ENCODE assay signal across 40 cellular contexts in the genomic region with DNA sequence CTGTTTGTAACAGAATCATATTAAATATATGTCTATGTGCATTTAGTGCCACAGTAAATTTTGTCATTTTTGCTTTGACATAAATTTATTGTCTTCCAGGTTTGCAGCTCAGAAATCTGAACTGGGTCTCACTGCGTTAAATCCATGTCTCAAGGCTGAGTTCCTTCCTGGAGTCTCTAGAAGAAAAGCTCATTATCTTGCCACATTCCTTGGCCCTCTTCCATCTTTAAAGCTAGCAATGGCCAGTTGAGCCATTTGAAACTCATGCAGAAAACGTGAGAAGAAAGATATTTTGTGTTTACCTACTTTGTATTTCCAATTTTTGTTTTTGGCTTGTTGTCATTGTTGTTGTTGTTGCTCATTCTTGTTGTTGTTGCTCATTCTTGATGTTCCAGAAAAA. TPM values are rescaled to one million over a fixed set of nuclear protein-coding genes. Genes with fewer than 3 reads are reported as not detected.
A peak's percentile ranks its signal among the peaks of the same experiment; 100 is the strongest.
DNase-seq lines count a peak whose midpoint lies in the region; ATAC-seq and TF ChIP-seq lines count a peak whose summit lies in the region.
"Had no signal": no experiment of that assay in that cellular context is flagged by ENCODE, and none has a peak within 500 bp of the region (broad histone marks: within the 10 kb centered on the region; RNA-seq: fewer than 3 reads in every experiment).

No MANE protein-coding gene starts in this region.

- H3K36me3 ChIP-seq in A673 (ENCODE audit: insufficient read depth, low read length, poor library complexity, severe bottlenecking), result no peaks in the 10 kb centered on the region
- H3K36me3 ChIP-seq: pancreas had no signal

- H3K27me3 ChIP-seq in A673 (replicated peaks; ENCODE audit: insufficient read depth, low read depth, low read length, poor library complexity), result no peaks in the 10 kb centered on the region
- H3K27me3 ChIP-seq: pancreas had no signal

- DNase-seq in A673 (ENCODE audit: low spot score), result peak; percentile 74
- DNase-seq in cardiac fibroblast (ENCODE audit: low read depth in 2 of 2), result peak; percentile 49 to 80
- peak; percentile 57 for DNase-seq in foreskin melanocyte
- no peak for DNase-seq in effector memory CD8-positive, alpha-beta T cell
- DNase-seq in natural killer cell, result no peak
- DNase-seq: activated CD4-positive, alpha-beta T cell treated with anti-CD3 and anti-CD28 coated beads for 36 hours; activated CD8-positive, alpha-beta memory T cell treated with anti-CD3 and anti-CD28 coated beads, Interleukin-2, amount 50 U/mL, for 48 hours; activated CD8-positive, alpha-beta T cell treated with anti-CD3 and anti-CD28 coated beads for 36 hours; activated naive CD4-positive, alpha-beta T cell treated with anti-CD3 and anti-CD28 coated beads, Interleukin-2, amount 50 U/mL, for 16 hours; amygdala; CD8-positive, alpha-beta T cell; cortex of kidney; HCEC 1CT; hippocampal formation; left cardiac atrium; MV-4-11; NCI-H1436; NCI-H2081 treated with DMSO at 0.1 percent for 48 hours; NCI-H446; NCI-H748 treated with DMSO at 0.1 percent for 48 hours; pancreas; retina; SHP77 treated with DMSO at 0.1 percent for 48 hours; stimulated activated naive CD4-positive, alpha-beta T cell; SW 1271; T-helper 9 cell had no signal

- peaks cover 15% of the 10 kb centered on the region for H3K4me1 ChIP-seq in A673 (ENCODE audit: insufficient read depth, low read length, poor library complexity, severe bottlenecking)
- H3K4me1 ChIP-seq: pancreas had no signal

- TF ChIP-seq EP300 in Ishikawa (IDR thresholded peaks at IDR 0.05; ENCODE audit: borderline replicate concordance), result no peak

- no peak overlapping the region for H3K27ac ChIP-seq in A673 (ENCODE audit: low read depth, low read length, poor library complexity, severe bottlenecking)
- H3K27ac ChIP-seq: pancreas had no signal

- H3K4me3 Mint-ChIP-seq in effector memory CD8-positive, alpha-beta T cell, result no peak overlapping the region
- H3K4me3 Mint-ChIP-seq in natural killer cell, result no peak overlapping the region
- H3K4me3 Mint-ChIP-seq: activated CD4-positive, alpha-beta T cell treated with anti-CD3 and anti-CD28 coated beads for 36 hours; activated CD8-positive, alpha-beta T cell treated with anti-CD3 and anti-CD28 coated beads for 36 hours; activated T-helper 17 cell treated with anti-CD3 and anti-CD28 coated beads, Interleukin-2, amount 50 U/mL, for 72 hours; B cell; CD8-positive, alpha-beta T cell; neural crest cell had no signal

- no peak for TF ChIP-seq CTCF in A673 (conservative IDR thresholded peaks at IDR 0.05; ENCODE audit: low read depth, low read length)
- TF ChIP-seq CTCF in cardiac fibroblast (IDR thresholded peaks at IDR 0.05; ENCODE audit: low read depth, low read length), result no peak
- no peak for TF ChIP-seq CTCF in natural killer cell (IDR thresholded peaks at IDR 0.05)

- POLR2A ChIA-PET in A673 (lab: Charles Lee; ENCODE audit: low non-redundant PET), result no interaction called here

- no peaks in the 10 kb centered on the region for H3K9me3 ChIP-seq in A673 (ENCODE audit: low read depth, low read length, poor library complexity, severe bottlenecking)
- H3K9me3 ChIP-seq: pancreas had no signal

- BruUV-seq in A673 (replicated peaks; lab: Mats Ljungman, UMichigan), result no TSS peak

- H3K27me3 Mint-ChIP-seq in effector memory CD8-positive, alpha-beta T cell, result no peaks in the 10 kb centered on the region
- H3K27me3 Mint-ChIP-seq in natural killer cell (ENCODE audit: low read depth in 2 of 2), result no peaks in the 10 kb centered on the region
- H3K27me3 Mint-ChIP-seq: activated CD4-positive, alpha-beta T cell treated with anti-CD3 and anti-CD28 coated beads for 36 hours; activated CD8-positive, alpha-beta T cell treated with anti-CD3 and anti-CD28 coated beads for 36 hours; activated T-helper 17 cell treated with anti-CD3 and anti-CD28 coated beads, Interleukin-2, amount 50 U/mL, for 72 hours; B cell had no signal

- H3K4me1 Mint-ChIP-seq in effector memory CD8-positive, alpha-beta T cell (ENCODE audit: low read depth in 2 of 2), result no peaks in the 10 kb centered on the region
- peaks cover 0 to 9% of the 10 kb centered on the region in 2 donors for H3K4me1 Mint-ChIP-seq in natural killer cell
- H3K4me1 Mint-ChIP-seq: activated CD4-positive, alpha-beta T cell treated with anti-CD3 and anti-CD28 coated beads for 36 hours; activated T-helper 17 cell treated with anti-CD3 and anti-CD28 coated beads, Interleukin-2, amount 50 U/mL, for 72 hours; B cell; neural crest cell had no signal

- no peak overlapping the region for H3K27ac Mint-ChIP-seq in effector memory CD8-positive, alpha-beta T cell
- H3K27ac Mint-ChIP-seq in natural killer cell, result no peak overlapping the region
- H3K27ac Mint-ChIP-seq: activated CD4-positive, alpha-beta T cell treated with anti-CD3 and anti-CD28 coated beads for 36 hours; activated CD8-positive, alpha-beta T cell treated with anti-CD3 and anti-CD28 coated beads for 36 hours; activated T-helper 17 cell treated with anti-CD3 and anti-CD28 coated beads, Interleukin-2, amount 50 U/mL, for 72 hours; B cell; CD8-positive, alpha-beta T cell had no signal

- H3K4me3 ChIP-seq in A673 (ENCODE audit: low read depth, low read length, poor library complexity, severe bottlenecking) (no peak overlapping the region), cardiac fibroblast (replicated peaks in 1 of 2; ENCODE audit: low read depth in 2 of 2, low read length in 2 of 2) (no peak overlapping the region)
- H3K4me3 ChIP-seq: pancreas, smooth muscle cell had no signal

- H3K9me3 Mint-ChIP-seq in effector memory CD8-positive, alpha-beta T cell, result peaks cover 0 to 8% of the 10 kb centered on the region in 2 donors
- peaks cover 4 to 5% of the 10 kb centered on the region in 2 donors for H3K9me3 Mint-ChIP-seq in natural killer cell

- CTCF ChIA-PET in A673 (lab: Charles Lee), result interaction anchor here (0.7 kb wide), 1 partner anchor 15 kb away, joined by 3 read pairs; no protein-coding TSS in a partner anchor

- H3K36me3 Mint-ChIP-seq in effector memory CD8-positive, alpha-beta T cell (ENCODE audit: insufficient read depth), result no peaks in the 10 kb centered on the region
- peaks cover 26% of the 10 kb centered on the region for H3K36me3 Mint-ChIP-seq in natural killer cell

- no peak for ATAC-seq in effector memory CD8-positive, alpha-beta T cell (replicated peaks)
- no peak for ATAC-seq in HG02840 (IDR thresholded peaks at IDR 0.05; ENCODE audit: low FRiP score, unreplicated experiment)
- ATAC-seq in GM21381 (IDR thresholded peaks at IDR 0.05; ENCODE audit: unreplicated experiment), result no peak
- no peak for ATAC-seq in natural killer cell
- ATAC-seq: activated CD4-positive, alpha-beta T cell treated with anti-CD3 and anti-CD28 coated beads for 36 hours; activated CD8-positive, alpha-beta T cell treated with anti-CD3 and anti-CD28 coated beads for 36 hours; activated T-helper 17 cell treated with anti-CD3 and anti-CD28 coated beads, Interleukin-2, amount 50 U/mL, for 72 hours; CD8-positive, alpha-beta T cell; esophagus mucosa; HepG2; left cardiac atrium; Panc1 had no signal

- intact Hi-C loops in A673 (cut with micrococcal nuclease; ENCODE audit: unreplicated experiment), result no loop called here
- intact Hi-C loops in natural killer cell (cut with micrococcal nuclease), result no loop called here

- 0 out of 2 replicates have a peak, but pooled peaks have one; percentile 10 for TF ChIP-seq RAD21 in Ishikawa (IDR thresholded peaks at IDR 0.05; ENCODE audit: low read depth)

TF ChIP-seq in Ishikawa, 13 proteins besides CTCF, POLR2A, EP300 and RAD21:
- TF ChIP-seq, protein P1, sequence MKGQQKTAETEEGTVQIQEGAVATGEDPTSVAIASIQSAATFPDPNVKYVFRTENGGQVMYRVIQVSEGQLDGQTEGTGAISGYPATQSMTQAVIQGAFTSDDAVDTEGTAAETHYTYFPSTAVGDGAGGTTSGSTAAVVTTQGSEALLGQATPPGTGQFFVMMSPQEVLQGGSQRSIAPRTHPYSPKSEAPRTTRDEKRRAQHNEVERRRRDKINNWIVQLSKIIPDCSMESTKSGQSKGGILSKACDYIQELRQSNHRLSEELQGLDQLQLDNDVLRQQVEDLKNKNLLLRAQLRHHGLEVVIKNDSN (IDR thresholded peaks at IDR 0.05), result no peak
- TF ChIP-seq TCF12 (IDR thresholded peaks at IDR 0.05; ENCODE audit: low read depth), result no peak
- TF ChIP-seq NFIC (IDR thresholded peaks at IDR 0.05), result peak; percentile 69
- no peak for TF ChIP-seq ZBTB7A (IDR thresholded peaks at IDR 0.05; ENCODE audit: low read depth)
- no peak for TF ChIP-seq FOXM1 (IDR thresholded peaks at IDR 0.05; ENCODE audit: borderline replicate concordance, low read depth)
- TF ChIP-seq TAF1 (IDR thresholded peaks at IDR 0.05; ENCODE audit: low read depth), result no peak
- TF ChIP-seq CEBPB (IDR thresholded peaks at IDR 0.05), result 0 out of 2 replicates have a peak, but pooled peaks have one; percentile 44
- no peak for TF ChIP-seq CREB1 (IDR thresholded peaks at IDR 0.05; ENCODE audit: low read depth)
- peak; percentile 78 for TF ChIP-seq TEAD4 (IDR thresholded peaks at IDR 0.05)
- peak; percentile 48; the same call in 1 of the 2 replicates for TF ChIP-seq YY1 (IDR thresholded peaks at IDR 0.05; ENCODE audit: low read depth)
TF ChIP-seq in Ishikawa: peak in this region for 4.

RNA-seq across cellular contexts. Expression of gene PRH1, which starts 10.7 kb away (rescaled TPM):
- 21.8 and 24.0 TPM in 2 replicates for total RNA-seq in A673 (2021)
- 10 to 100 TPM; 35.1 to 46.1 (median 40.6) TPM for total RNA-seq in natural killer cell

RNA-seq across cellular contexts. Expression of gene PRR4, which starts 24.1 kb away (rescaled TPM):
- 5.8 and 6.9 TPM in 2 replicates for total RNA-seq in A673 (2021)
- total RNA-seq in natural killer cell, result 1 to 10 TPM; 3.0 to 8.1 (median 3.6) TPM
- total RNA-seq: CD8-positive, alpha-beta T cell had no signal

RNA-seq across cellular contexts. Expression of gene TAS2R13, which starts 36.0 kb away (rescaled TPM):
- total RNA-seq in A673 (2021) (1.5 and 2.3 TPM in 2 replicates), natural killer cell (1 to 10 TPM; 1.6 to 2.5 (median 2.0) TPM)

RNA-seq across cellular contexts. Expression of gene TAS2R10, which starts 47.2 kb away (rescaled TPM):
- total RNA-seq in A673 (2021) (1.1 and 1.4 TPM in 2 replicates), natural killer cell (1 to 10 TPM in 1 of 3 donors, under 1 TPM in 1, not detected in 1; 0.60 to 1.2 TPM)
- total RNA-seq: activated CD4-positive, alpha-beta T cell treated with anti-CD3 and anti-CD28 coated beads for 36 hours; activated CD8-positive, alpha-beta T cell treated with anti-CD3 and anti-CD28 coated beads for 36 hours; CD8-positive, alpha-beta T cell had no signal

RNA-seq across cellular contexts. Expression of gene PRH2, which starts 55.7 kb away (rescaled TPM):
- total RNA-seq in A673 (2021) (not detected in 2 replicates), natural killer cell (1 to 10 TPM in 1 of 3 donors, not detected in 2; 1.0 TPM)
- total RNA-seq: activated CD4-positive, alpha-beta T cell treated with anti-CD3 and anti-CD28 coated beads for 36 hours; activated CD8-positive, alpha-beta T cell treated with anti-CD3 and anti-CD28 coated beads for 36 hours; activated T-helper 17 cell treated with anti-CD3 and anti-CD28 coated beads, Interleukin-2, amount 50 U/mL, for 72 hours; B cell; cardiac septum; CD8-positive, alpha-beta T cell; esophagus mucosa; left cardiac atrium; lung microvascular endothelial cell; neural crest cell; pancreas; smooth muscle cell; temporal lobe; ureter had no signal

Comparison
In these comparisons a context has a peak if more than half of its experiments do, and no peak if none do; other contexts are left out.
1. DNase-seq: peak in A673 (single experiment), cardiac fibroblast (2 of 2) and foreskin melanocyte (single experiment); none in effector memory CD8-positive, alpha-beta T cell (0 of 3) and natural killer cell (single experiment).